In genomic region chr9:127961166-127961490, GRCh38 we compare ENCODE assay signal across 15 cellular contexts. TPM values are rescaled to one million over a fixed set of nuclear protein-coding genes. Genes with fewer than 3 reads are reported as not detected.
A peak's percentile ranks its signal among the peaks of the same experiment; 100 is the strongest.
DNase-seq lines count a peak whose midpoint lies in the region; ATAC-seq lines count a peak whose summit lies in the region.
"Had no signal": no experiment of that assay in that cellular context is flagged by ENCODE, and none has a peak within 500 bp of the region (broad histone marks: within the 10 kb centered on the region; RNA-seq: fewer than 3 reads in every experiment).

No MANE protein-coding gene starts in this region.

- ATAC-seq in GM18861 (IDR thresholded peaks at IDR 0.05; ENCODE audit: unreplicated experiment) = no peak
- ATAC-seq: upper lobe of right lung had no signal

- peak overlapping the region; percentile 66 for H3K27ac ChIP-seq in layer of hippocampus (ENCODE audit: low read depth, low read length)
- peak overlapping the region; percentile 78 for H3K27ac ChIP-seq in temporal lobe (ENCODE audit: low read depth, low read length)
- H3K27ac ChIP-seq: upper lobe of right lung had no signal

- H3K4me1 Mint-ChIP-seq in activated naive CD4-positive, alpha-beta T cell treated with anti-CD3 and anti-CD28 coated beads, Interleukin-2, amount 50 U/mL, for 24 hours = peaks cover 94% of the 10 kb centered on the region
- peaks cover 88% of the 10 kb centered on the region for H3K4me1 Mint-ChIP-seq in activated naive CD8-positive, alpha-beta T cell treated with anti-CD3 and anti-CD28 coated beads for 36 hours

- no peak for DNase-seq in activated naive CD4-positive, alpha-beta T cell treated with anti-CD3 and anti-CD28 coated beads, Interleukin-2, amount 50 U/mL, for 16 hours
- DNase-seq in activated naive CD8-positive, alpha-beta T cell treated with anti-CD3 and anti-CD28 coated beads for 36 hours = no peak
- DNase-seq in NCI-H2227 treated with DMSO at 0.1 percent for 48 hours (lab: John Stamatoyannopoulos, UW) (no peak), Kasumi-1 (lab: John Stamatoyannopoulos, UW) (no peak)
- DNase-seq: activated CD4-positive, alpha-beta T cell treated with anti-CD3 and anti-CD28 coated beads, Interleukin-2, amount 50 U/mL, for 1 hour; endodermal cell; mesendoderm; NCI-H187; retina; SK-N-SH; upper lobe of right lung had no signal

- H3K36me3 Mint-ChIP-seq in activated naive CD4-positive, alpha-beta T cell treated with anti-CD3 and anti-CD28 coated beads, Interleukin-2, amount 50 U/mL, for 24 hours = peaks cover 12% of the 10 kb centered on the region
- peaks cover 50% of the 10 kb centered on the region for H3K36me3 Mint-ChIP-seq in activated naive CD8-positive, alpha-beta T cell treated with anti-CD3 and anti-CD28 coated beads for 36 hours

- H3K4me3 Mint-ChIP-seq in activated naive CD4-positive, alpha-beta T cell treated with anti-CD3 and anti-CD28 coated beads, Interleukin-2, amount 50 U/mL, for 24 hours = peak overlapping the region; percentile 46
- no peak overlapping the region for H3K4me3 Mint-ChIP-seq in activated naive CD8-positive, alpha-beta T cell treated with anti-CD3 and anti-CD28 coated beads for 36 hours
- H3K4me3 Mint-ChIP-seq: endodermal cell had no signal

- peak overlapping the region; percentile 99 for H3K27ac Mint-ChIP-seq in activated naive CD4-positive, alpha-beta T cell treated with anti-CD3 and anti-CD28 coated beads, Interleukin-2, amount 50 U/mL, for 24 hours
- H3K27ac Mint-ChIP-seq in activated naive CD8-positive, alpha-beta T cell treated with anti-CD3 and anti-CD28 coated beads for 36 hours = peak overlapping the region; percentile 95
- H3K27ac Mint-ChIP-seq: endodermal cell had no signal

- no peaks in the 10 kb centered on the region for H3K27me3 ChIP-seq in layer of hippocampus (ENCODE audit: control insufficient read depth, insufficient read depth, low read length)
- H3K27me3 ChIP-seq: upper lobe of right lung had no signal

- H3K9me3 Mint-ChIP-seq in activated naive CD4-positive, alpha-beta T cell treated with anti-CD3 and anti-CD28 coated beads, Interleukin-2, amount 50 U/mL, for 24 hours = no peaks in the 10 kb centered on the region
- H3K9me3 Mint-ChIP-seq in activated naive CD8-positive, alpha-beta T cell treated with anti-CD3 and anti-CD28 coated beads for 36 hours = peaks cover 7% of the 10 kb centered on the region
- H3K9me3 Mint-ChIP-seq: endodermal cell had no signal

- H3K27me3 Mint-ChIP-seq in activated naive CD4-positive, alpha-beta T cell treated with anti-CD3 and anti-CD28 coated beads, Interleukin-2, amount 50 U/mL, for 24 hours = no peaks in the 10 kb centered on the region
- H3K27me3 Mint-ChIP-seq in activated naive CD8-positive, alpha-beta T cell treated with anti-CD3 and anti-CD28 coated beads for 36 hours = no peaks in the 10 kb centered on the region

RNA-seq across cellular contexts. Expression of gene EEIG1, which starts 19.7 kb away (rescaled TPM):
- 10 to 100 TPM; 77.2 to 83.8 TPM for total RNA-seq in activated naive CD8-positive, alpha-beta T cell treated with anti-CD3 and anti-CD28 coated beads for 36 hours
- total RNA-seq in temporal lobe = 5.2 TPM

RNA-seq across cellular contexts. Expression of gene DPM2, which starts 23.5 kb away (rescaled TPM):
- total RNA-seq in activated naive CD8-positive, alpha-beta T cell treated with anti-CD3 and anti-CD28 coated beads for 36 hours = 10 to 100 TPM; 55.4 to 57.6 TPM
- 10.1 TPM for total RNA-seq in temporal lobe

RNA-seq across cellular contexts. Expression of gene PIP5KL1, which starts 30.6 kb away (rescaled TPM):
- total RNA-seq in activated naive CD8-positive, alpha-beta T cell treated with anti-CD3 and anti-CD28 coated beads for 36 hours = 1 to 10 TPM; 2.3 to 3.2 TPM
- 1.2 TPM for total RNA-seq in temporal lobe

RNA-seq across cellular contexts. Expression of gene ST6GALNAC4, which starts 44.3 kb away (rescaled TPM):
- 10 to 100 TPM; 45.3 to 51.2 TPM for total RNA-seq in activated naive CD8-positive, alpha-beta T cell treated with anti-CD3 and anti-CD28 coated beads for 36 hours
- total RNA-seq in temporal lobe = 7.4 TPM

Comparison
In these comparisons a context has a peak if more than half of its experiments do, and no peak if none do; other contexts are left out.
1. RNA of gene EEIG1, which starts 19.7 kb away (total RNA-seq): 77.2 to 83.8 TPM in activated naive CD8-positive, alpha-beta T cell treated with anti-CD3 and anti-CD28 coated beads for 36 hours; 5.2 TPM in temporal lobe (single experiment); every median in the first group is over 10 times any median in the second.